ENCODE assay signal across 9 cellular contexts in the genomic region with DNA sequence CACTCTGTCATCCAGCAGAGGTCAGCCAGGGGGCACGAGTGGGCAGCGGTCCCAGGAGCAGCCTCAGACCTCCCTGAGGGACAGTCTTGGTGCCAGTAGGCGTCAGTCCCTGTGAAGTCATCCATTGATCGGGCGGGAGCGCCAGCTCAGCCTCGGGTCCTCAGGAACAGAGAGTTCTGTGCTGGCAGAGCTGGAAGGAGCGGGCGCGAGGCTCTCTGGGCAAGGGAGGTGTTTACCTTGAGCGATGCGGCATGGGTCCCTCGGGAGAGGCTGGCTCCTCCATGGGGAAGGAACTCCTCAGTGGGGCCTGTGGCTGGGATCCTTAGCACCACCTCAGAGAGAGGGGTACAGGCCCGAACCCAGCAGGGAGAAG.
DNase-seq lines count a peak whose midpoint lies in the region; ATAC-seq and TF ChIP-seq lines count a peak whose summit lies in the region.
"Had no signal": no experiment of that assay in that cellular context is flagged by ENCODE, and none has a peak within 500 bp of the region (broad histone marks: within the 10 kb centered on the region; RNA-seq: fewer than 3 reads in every experiment).

No MANE protein-coding gene starts in this region.

- no peak for TF ChIP-seq EP300 in ovary (IDR thresholded peaks at IDR 0.05)

- DNase-seq in Ammon's horn (ENCODE audit: low spot score): peak; percentile 88
- DNase-seq in LHCN-M2 (ENCODE audit: low read depth): peak; percentile 55
- peak; percentile 83 for DNase-seq in fibroblast of gingiva (ENCODE audit: low read depth)
- peak; percentile 48 to 74 (median 66) for DNase-seq in ovary
- DNase-seq in SKM-1 (lab: John Stamatoyannopoulos, UW; ENCODE audit: unreplicated experiment): no peak
- DNase-seq in activated CD4-positive, CD25-positive, alpha-beta regulatory T cell (lab: John Stamatoyannopoulos, UW): no peak
- DNase-seq: stimulated activated CD4-positive, alpha-beta T cell treated with anti-CD3 and anti-CD28 coated beads, Interleukin-4, amount 100 ng/mL, for 4 hours had no signal

- peak overlapping the region; percentile 76 to 80 for H3K27ac ChIP-seq in ovary

- TF ChIP-seq CTCF in ovary (IDR thresholded peaks at IDR 0.05): no peak

- peaks cover 40% of the 10 kb centered on the region for H3K4me1 ChIP-seq in ovary (ENCODE audit: insufficient read depth)

- 39 to 47% (median 47%) methylated on average over 14 of the region's 14 CpGs for WGBS in ovary, 3 donors

- no peaks in the 10 kb centered on the region for H3K9me3 ChIP-seq in ovary

- ATAC-seq in HG03025 (IDR thresholded peaks at IDR 0.05; ENCODE audit: low FRiP score, unreplicated experiment) (no peak), HG03521 (IDR thresholded peaks at IDR 0.05; ENCODE audit: unreplicated experiment) (no peak)

- H3K36me3 ChIP-seq in ovary: no peaks in the 10 kb centered on the region

- no peak overlapping the region for H3K4me3 ChIP-seq in ovary

- no peak for TF ChIP-seq POLR2A in ovary (IDR thresholded peaks at IDR 0.05)

- H3K27me3 ChIP-seq in ovary: no peaks in the 10 kb centered on the region

- intact Hi-C loops in ovary (cut with DNase I): loop anchor here in 1 of 4 donors (10.0 kb wide), 1 partner anchor 219 kb away; no protein-coding TSS in a partner anchor

Comparison
In these comparisons a context has a peak if more than half of its experiments do, and no peak if none do; other contexts are left out.
1. DNase-seq: peak in Ammon's horn (single experiment), LHCN-M2 (single experiment), fibroblast of gingiva (single experiment) and ovary (5 of 5); none in SKM-1 (single experiment) and activated CD4-positive, CD25-positive, alpha-beta regulatory T cell (0 of 4).